Comparison of ENCODE assay signal across 1 cellular context in the genomic region with DNA sequence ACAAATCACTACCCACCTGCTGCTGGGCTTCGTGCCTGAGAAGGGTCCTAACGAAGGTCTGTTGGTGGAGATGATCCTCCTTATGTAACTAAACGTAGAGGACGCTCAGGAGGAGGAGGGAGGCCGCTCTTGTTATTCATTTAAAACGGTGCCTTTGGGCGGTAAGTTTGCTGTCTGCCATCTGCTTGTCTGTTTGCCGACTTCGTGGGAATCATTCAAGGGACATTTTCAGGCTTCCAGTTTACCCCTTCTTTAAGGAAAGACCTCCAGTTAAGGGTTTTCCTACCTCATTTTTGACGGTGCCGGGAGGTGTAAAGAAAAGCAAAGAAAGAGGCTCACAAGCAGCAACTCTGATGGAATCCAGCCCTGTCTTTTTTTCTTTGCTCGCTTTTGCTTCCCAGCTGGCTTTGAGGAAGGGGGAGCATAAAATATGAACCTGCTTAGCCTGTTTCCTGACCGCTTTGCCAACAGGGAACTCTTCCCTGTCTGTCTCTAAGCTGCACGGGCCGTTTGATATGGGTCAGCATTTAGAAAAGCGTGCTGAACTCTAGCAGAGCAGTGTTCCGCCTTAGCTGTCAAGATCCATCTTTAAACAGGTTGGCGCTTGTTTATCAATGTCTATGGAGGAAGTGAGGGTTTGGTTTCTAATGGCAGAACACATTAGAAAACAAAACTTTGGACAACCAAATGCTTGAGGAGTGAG.
TF ChIP-seq lines count a peak whose summit lies in the region.

No MANE protein-coding gene starts in this region.

TF ChIP-seq in GM12878, 131 proteins besides CTCF, POLR2A, EP300 and RAD21:
- no peak for TF ChIP-seq SUZ12 (IDR thresholded peaks at IDR 0.05; ENCODE audit: unreplicated experiment)
- TF ChIP-seq, protein P1, sequence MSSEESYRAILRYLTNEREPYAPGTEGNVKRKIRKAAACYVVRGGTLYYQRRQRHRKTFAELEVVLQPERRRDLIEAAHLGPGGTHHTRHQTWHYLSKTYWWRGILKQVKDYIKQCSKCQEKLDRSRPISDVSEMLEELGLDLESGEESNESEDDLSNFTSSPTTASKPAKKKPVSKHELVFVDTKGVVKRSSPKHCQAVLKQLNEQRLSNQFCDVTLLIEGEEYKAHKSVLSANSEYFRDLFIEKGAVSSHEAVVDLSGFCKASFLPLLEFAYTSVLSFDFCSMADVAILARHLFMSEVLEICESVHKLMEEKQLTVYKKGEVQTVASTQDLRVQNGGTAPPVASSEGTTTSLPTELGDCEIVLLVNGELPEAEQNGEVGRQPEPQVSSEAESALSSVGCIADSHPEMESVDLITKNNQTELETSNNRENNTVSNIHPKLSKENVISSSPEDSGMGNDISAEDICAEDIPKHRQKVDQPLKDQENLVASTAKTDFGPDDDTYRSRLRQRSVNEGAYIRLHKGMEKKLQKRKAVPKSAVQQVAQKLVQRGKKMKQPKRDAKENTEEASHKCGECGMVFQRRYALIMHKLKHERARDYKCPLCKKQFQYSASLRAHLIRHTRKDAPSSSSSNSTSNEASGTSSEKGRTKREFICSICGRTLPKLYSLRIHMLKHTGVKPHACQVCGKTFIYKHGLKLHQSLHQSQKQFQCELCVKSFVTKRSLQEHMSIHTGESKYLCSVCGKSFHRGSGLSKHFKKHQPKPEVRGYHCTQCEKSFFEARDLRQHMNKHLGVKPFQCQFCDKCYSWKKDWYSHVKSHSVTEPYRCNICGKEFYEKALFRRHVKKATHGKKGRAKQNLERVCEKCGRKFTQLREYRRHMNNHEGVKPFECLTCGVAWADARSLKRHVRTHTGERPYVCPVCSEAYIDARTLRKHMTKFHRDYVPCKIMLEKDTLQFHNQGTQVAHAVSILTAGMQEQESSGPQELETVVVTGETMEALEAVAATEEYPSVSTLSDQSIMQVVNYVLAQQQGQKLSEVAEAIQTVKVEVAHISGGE (CRISPR knock-in tag; IDR thresholded peaks at IDR 0.05): no peak
